In genomic region chr11:31480930-31481329, GRCh38 we compare ENCODE assay signal across 14 cellular contexts.
"Had no signal": no experiment of that assay in that cellular context is flagged by ENCODE, and none has a peak within 500 bp of the region (broad histone marks: within the 10 kb centered on the region; RNA-seq: fewer than 3 reads in every experiment).

No MANE protein-coding gene starts in this region.

- H3K9me3 ChIP-seq: left lung, sigmoid colon, thoracic aorta, upper lobe of right lung had no signal

- H3K27me3 ChIP-seq: dorsolateral prefrontal cortex, foreskin keratinocyte, left lung, sigmoid colon, upper lobe of right lung had no signal

- H3K36me3 ChIP-seq: left lung, sigmoid colon, thoracic aorta, upper lobe of right lung had no signal

- H3K4me3 ChIP-seq: dorsolateral prefrontal cortex, left lung, sigmoid colon, thoracic aorta, upper lobe of right lung had no signal

- DNase-seq: activated CD4-positive, alpha-beta T cell treated with anti-CD3 and anti-CD28 coated beads, Interleukin-2, amount 10 ng/mL, durations not matched to agents 24 days and 14 days; activated CD8-positive, alpha-beta T cell treated with anti-CD3 and anti-CD28 coated beads for 36 hours; activated naive CD4-positive, alpha-beta T cell treated with Interleukin-2 at 50 U/mL for 16 hours; activated naive CD8-positive, alpha-beta T cell treated with anti-CD3 and anti-CD28 coated beads, Interleukin-2, amount 10 ng/mL, durations not matched to agents 7 days and 5 days; activated T-cell treated with anti-CD3 and anti-CD28 coated beads, Interleukin-2, amount 50 U/mL, for 1 hour; amygdala; foreskin keratinocyte; left lung; nucleus accumbens; sigmoid colon; stimulated activated naive B cell treated with anti-CD40 and anti-IgM and Interleukin-4, amounts not matched to agents 10 μg/mL and 1 μg/mL and 100 μg/mL, for 72 hours; upper lobe of right lung had no signal

- H3K4me1 ChIP-seq: foreskin keratinocyte, left lung, sigmoid colon, upper lobe of right lung had no signal

- H3K27ac ChIP-seq: dorsolateral prefrontal cortex, foreskin keratinocyte, left lung, sigmoid colon, thoracic aorta, upper lobe of right lung had no signal
